1 cellular context compared by ENCODE assay signal in genomic region chr3:188264231-188265213, GRCh38.
TF ChIP-seq lines count a peak whose summit lies in the region.

No MANE protein-coding gene starts in this region.

TF ChIP-seq in IMR-90, 13 proteins besides CTCF, POLR2A, EP300 and RAD21 (continued from another document):
- no peak for TF ChIP-seq MAZ (IDR thresholded peaks at IDR 0.05; ENCODE audit: borderline replicate concordance, low read depth, low read length)
- TF ChIP-seq MAFK (IDR thresholded peaks at IDR 0.05; ENCODE audit: low read depth, low read length) = no peak
- TF ChIP-seq NFE2L2 (IDR thresholded peaks at IDR 0.05; ENCODE audit: low read depth, low read length) = no peak
- TF ChIP-seq RCOR1 (IDR thresholded peaks at IDR 0.05; ENCODE audit: insufficient replicate concordance, low read length) = no peak
- no peak for TF ChIP-seq FOS (IDR thresholded peaks at IDR 0.05; ENCODE audit: low read depth, low read length)
